In the genomic region with DNA sequence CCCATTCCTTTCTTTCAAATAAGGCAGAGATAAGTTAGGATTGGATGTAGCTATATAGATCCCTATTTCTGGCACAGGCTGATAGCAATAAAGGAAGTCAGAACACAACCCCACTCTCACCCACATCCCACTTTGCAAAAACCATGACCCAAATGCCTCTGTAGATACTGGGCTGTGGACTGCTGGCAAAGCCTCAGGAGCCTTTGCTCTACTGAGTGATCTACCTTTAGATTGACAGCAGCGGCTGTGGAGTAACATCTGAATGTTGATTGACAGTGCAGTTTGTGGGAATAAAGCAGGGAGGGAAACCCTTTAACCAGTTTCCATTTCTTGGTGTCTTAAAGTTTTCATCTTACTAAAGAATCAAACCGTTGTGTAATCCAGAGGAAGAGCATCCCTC, we compare ENCODE assay signal across 1 cellular context.
TF ChIP-seq lines count a peak whose summit lies in the region.

No MANE protein-coding gene starts in this region.

TF ChIP-seq in GM23338, 12 proteins besides CTCF, POLR2A, EP300 and RAD21 (continued from another document):
- TF ChIP-seq, protein P1, sequence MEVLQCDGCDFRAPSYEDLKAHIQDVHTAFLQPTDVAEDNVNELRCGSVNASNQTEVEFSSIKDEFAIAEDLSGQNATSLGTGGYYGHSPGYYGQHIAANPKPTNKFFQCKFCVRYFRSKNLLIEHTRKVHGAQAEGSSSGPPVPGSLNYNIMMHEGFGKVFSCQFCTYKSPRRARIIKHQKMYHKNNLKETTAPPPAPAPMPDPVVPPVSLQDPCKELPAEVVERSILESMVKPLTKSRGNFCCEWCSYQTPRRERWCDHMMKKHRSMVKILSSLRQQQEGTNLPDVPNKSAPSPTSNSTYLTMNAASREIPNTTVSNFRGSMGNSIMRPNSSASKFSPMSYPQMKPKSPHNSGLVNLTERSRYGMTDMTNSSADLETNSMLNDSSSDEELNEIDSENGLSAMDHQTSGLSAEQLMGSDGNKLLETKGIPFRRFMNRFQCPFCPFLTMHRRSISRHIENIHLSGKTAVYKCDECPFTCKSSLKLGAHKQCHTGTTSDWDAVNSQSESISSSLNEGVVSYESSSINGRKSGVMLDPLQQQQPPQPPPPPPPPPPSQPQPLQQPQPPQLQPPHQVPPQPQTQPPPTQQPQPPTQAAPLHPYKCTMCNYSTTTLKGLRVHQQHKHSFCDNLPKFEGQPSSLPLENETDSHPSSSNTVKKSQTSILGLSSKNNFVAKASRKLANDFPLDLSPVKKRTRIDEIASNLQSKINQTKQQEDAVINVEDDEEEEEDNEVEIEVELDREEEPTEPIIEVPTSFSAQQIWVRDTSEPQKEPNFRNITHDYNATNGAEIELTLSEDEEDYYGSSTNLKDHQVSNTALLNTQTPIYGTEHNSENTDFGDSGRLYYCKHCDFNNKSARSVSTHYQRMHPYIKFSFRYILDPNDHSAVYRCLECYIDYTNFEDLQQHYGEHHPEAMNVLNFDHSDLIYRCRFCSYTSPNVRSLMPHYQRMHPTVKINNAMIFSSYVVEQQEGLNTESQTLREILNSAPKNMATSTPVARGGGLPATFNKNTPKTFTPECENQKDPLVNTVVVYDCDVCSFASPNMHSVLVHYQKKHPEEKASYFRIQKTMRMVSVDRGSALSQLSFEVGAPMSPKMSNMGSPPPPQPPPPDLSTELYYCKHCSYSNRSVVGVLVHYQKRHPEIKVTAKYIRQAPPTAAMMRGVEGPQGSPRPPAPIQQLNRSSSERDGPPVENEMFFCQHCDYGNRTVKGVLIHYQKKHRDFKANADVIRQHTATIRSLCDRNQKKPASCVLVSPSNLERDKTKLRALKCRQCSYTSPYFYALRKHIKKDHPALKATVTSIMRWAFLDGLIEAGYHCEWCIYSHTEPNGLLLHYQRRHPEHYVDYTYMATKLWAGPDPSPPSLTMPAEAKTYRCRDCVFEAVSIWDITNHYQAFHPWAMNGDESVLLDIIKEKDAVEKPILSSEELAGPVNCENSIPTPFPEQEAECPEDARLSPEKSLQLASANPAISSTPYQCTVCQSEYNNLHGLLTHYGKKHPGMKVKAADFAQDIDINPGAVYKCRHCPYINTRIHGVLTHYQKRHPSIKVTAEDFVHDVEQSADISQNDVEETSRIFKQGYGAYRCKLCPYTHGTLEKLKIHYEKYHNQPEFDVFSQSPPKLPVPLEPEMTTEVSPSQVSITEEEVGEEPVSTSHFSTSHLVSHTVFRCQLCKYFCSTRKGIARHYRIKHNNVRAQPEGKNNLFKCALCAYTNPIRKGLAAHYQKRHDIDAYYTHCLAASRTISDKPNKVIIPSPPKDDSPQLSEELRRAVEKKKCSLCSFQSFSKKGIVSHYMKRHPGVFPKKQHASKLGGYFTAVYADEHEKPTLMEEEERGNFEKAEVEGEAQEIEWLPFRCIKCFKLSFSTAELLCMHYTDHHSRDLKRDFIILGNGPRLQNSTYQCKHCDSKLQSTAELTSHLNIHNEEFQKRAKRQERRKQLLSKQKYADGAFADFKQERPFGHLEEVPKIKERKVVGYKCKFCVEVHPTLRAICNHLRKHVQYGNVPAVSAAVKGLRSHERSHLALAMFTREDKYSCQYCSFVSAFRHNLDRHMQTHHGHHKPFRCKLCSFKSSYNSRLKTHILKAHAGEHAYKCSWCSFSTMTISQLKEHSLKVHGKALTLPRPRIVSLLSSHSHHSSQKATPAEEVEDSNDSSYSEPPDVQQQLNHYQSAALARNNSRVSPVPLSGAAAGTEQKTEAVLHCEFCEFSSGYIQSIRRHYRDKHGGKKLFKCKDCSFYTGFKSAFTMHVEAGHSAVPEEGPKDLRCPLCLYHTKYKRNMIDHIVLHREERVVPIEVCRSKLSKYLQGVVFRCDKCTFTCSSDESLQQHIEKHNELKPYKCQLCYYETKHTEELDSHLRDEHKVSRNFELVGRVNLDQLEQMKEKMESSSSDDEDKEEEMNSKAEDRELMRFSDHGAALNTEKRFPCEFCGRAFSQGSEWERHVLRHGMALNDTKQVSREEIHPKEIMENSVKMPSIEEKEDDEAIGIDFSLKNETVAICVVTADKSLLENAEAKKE (CRISPR knock-in tag; IDR thresholded peaks at IDR 0.05): no peak
